17 cellular contexts compared by ENCODE assay signal in the genomic region with DNA sequence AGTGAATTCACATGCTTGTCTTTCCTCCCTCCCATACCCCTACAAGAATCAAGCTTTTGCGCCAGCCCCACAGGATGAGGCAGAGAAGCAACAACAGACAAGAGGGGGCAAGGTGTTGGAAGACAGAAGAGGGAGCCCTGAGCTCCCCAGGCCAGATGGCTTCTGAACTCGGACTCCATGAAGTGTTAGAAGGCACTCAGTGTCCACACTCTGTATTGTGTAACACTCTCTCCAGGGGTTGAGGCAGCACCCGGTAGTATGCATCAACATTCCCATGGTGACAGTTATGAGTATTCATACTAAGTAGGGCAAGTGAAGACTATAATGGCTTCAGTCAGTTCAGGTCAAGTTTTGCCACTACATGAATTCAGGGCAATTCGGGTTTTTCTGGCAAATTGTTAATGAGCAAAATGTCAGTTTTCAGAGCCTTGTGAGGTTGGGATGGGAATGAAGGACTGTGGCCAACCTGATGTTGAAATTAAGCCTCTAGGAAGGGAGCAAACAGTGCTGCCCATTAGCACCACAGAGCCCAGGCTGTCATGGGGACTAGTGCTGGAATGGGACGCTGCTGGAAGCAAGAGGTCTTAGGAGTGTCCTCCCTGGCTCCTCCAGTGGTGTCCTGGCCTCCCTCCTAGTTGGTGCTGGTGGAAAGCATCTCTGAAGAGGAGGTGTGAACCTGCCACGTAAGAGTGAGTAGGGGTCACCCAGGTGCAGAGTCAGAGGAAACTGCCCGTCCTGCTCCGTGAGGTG.
DNase-seq lines count a peak whose midpoint lies in the region; ATAC-seq and TF ChIP-seq lines count a peak whose summit lies in the region.
"Had no signal": no experiment of that assay in that cellular context is flagged by ENCODE, and none has a peak within 500 bp of the region (broad histone marks: within the 10 kb centered on the region; RNA-seq: fewer than 3 reads in every experiment).

No MANE protein-coding gene starts in this region.

- H3K27me3 ChIP-seq in right cardiac atrium (ENCODE audit: control insufficient read depth, insufficient read depth), result no peaks in the 10 kb centered on the region
- H3K27me3 ChIP-seq in psoas muscle (ENCODE audit: insufficient read depth in 3 of 3, low read length in 2 of 3), result no peaks in the 10 kb centered on the region
- H3K27me3 ChIP-seq: uterus had no signal

- WGBS in right cardiac atrium, result 65% methylated on average over 8 of the region's 8 CpGs
- 71 to 84% (median 77%) methylated on average over 8 of the region's 8 CpGs for WGBS in psoas muscle, 3 donors

- H3K4me1 Mint-ChIP-seq in activated CD8-positive, alpha-beta T cell treated with anti-CD3 and anti-CD28 coated beads for 36 hours (ENCODE audit: low read depth), result no peaks in the 10 kb centered on the region

- H3K4me3 Mint-ChIP-seq in activated CD8-positive, alpha-beta T cell treated with anti-CD3 and anti-CD28 coated beads for 36 hours, result no peak overlapping the region
- H3K4me3 Mint-ChIP-seq: natural killer cell treated with Interleukin-12 subunit alpha and Interleukin-12 subunit beta and Interleukin-15 and Interleukin-18, amount 100 ng/mL, for 72 hours had no signal

- H3K36me3 ChIP-seq in psoas muscle (ENCODE audit: insufficient read depth in 1 of 2, low read depth in 1 of 2), result no peaks in the 10 kb centered on the region
- H3K36me3 ChIP-seq: uterus had no signal

- ATAC-seq in right cardiac atrium (peak; percentile 82 to 91), psoas muscle (peak in 3 of 4 donors; percentile 70 to 85 (median 76))
- no peak for ATAC-seq in activated CD8-positive, alpha-beta T cell treated with anti-CD3 and anti-CD28 coated beads for 36 hours

- intact Hi-C loops in right cardiac atrium (cut with DNase I) (no loop called here), psoas muscle (cut with DNase I) (no loop called here)
- intact Hi-C loops in activated CD8-positive, alpha-beta T cell treated with anti-CD3 and anti-CD28 coated beads for 36 hours (cut with micrococcal nuclease), result no loop called here

- H3K4me1 ChIP-seq in right cardiac atrium (ENCODE audit: control insufficient read depth, insufficient read depth, low read length) (peaks cover 12% of the 10 kb centered on the region), psoas muscle (no peaks in the 10 kb centered on the region)
- H3K4me1 ChIP-seq: uterus had no signal

- H3K27ac ChIP-seq in right cardiac atrium (ENCODE audit: low read length) (peak overlapping the region; percentile 51), psoas muscle (no peak overlapping the region)
- H3K27ac ChIP-seq: uterus had no signal

- peak; percentile 8 for DNase-seq in AG20443 (ENCODE audit: low spot score)
- DNase-seq in MV-4-11 (lab: John Stamatoyannopoulos, UW), result peak; percentile 13
- DNase-seq in right cardiac atrium, result no peak
- no peak for DNase-seq in psoas muscle
- no peak for DNase-seq in NCI-H69 (lab: John Stamatoyannopoulos, UW)
- DNase-seq in activated CD8-positive, alpha-beta T cell treated with anti-CD3 and anti-CD28 coated beads for 36 hours, result no peak
- DNase-seq in middle frontal gyrus (ENCODE audit: extremely low spot score, low spot score), result no peak
- no peak for DNase-seq in NCI-H2029 treated with DMSO at 0.1 percent for 48 hours (lab: John Stamatoyannopoulos, UW)
- DNase-seq: ACHN; activated CD4-positive, alpha-beta T cell treated with anti-CD3 and anti-CD28 coated beads for 48 hours; foreskin melanocyte; NCI-H146; NCI-H774; stimulated activated CD4-positive, alpha-beta T cell treated with anti-CD3 and anti-CD28 coated beads, Interleukin-4, amount 100 ng/mL, for 4 hours; uterus had no signal

- no peaks in the 10 kb centered on the region for H3K9me3 ChIP-seq in right cardiac atrium (ENCODE audit: control insufficient read depth, low read length)
- H3K9me3 ChIP-seq in psoas muscle, result no peaks in the 10 kb centered on the region
- H3K9me3 ChIP-seq: uterus had no signal

- H3K9me3 Mint-ChIP-seq in activated CD8-positive, alpha-beta T cell treated with anti-CD3 and anti-CD28 coated beads for 36 hours, result no peaks in the 10 kb centered on the region
- H3K9me3 Mint-ChIP-seq: natural killer cell treated with Interleukin-12 subunit alpha and Interleukin-12 subunit beta and Interleukin-15 and Interleukin-18, amount 100 ng/mL, for 72 hours had no signal

- H3K27ac Mint-ChIP-seq in activated CD8-positive, alpha-beta T cell treated with anti-CD3 and anti-CD28 coated beads for 36 hours, result no peak overlapping the region
- H3K27ac Mint-ChIP-seq: natural killer cell treated with Interleukin-12 subunit alpha and Interleukin-12 subunit beta and Interleukin-15 and Interleukin-18, amount 100 ng/mL, for 72 hours; progenitor cell of endocrine pancreas had no signal

- H3K27me3 Mint-ChIP-seq in activated CD8-positive, alpha-beta T cell treated with anti-CD3 and anti-CD28 coated beads for 36 hours, result peaks cover 25% of the 10 kb centered on the region

- TF ChIP-seq CTCF in psoas muscle (IDR thresholded peaks at IDR 0.05), result no peak
- TF ChIP-seq CTCF in activated CD8-positive, alpha-beta T cell treated with anti-CD3 and anti-CD28 coated beads for 36 hours (IDR thresholded peaks at IDR 0.05), result no peak

- POLR2A ChIA-PET in activated CD8-positive, alpha-beta T cell treated with anti-CD3 and anti-CD28 coated beads for 36 hours (lab: Charles Lee), result no interaction called here

- CTCF ChIA-PET in activated CD8-positive, alpha-beta T cell treated with anti-CD3 and anti-CD28 coated beads for 36 hours (lab: Charles Lee), result no interaction called here

- H3K4me3 ChIP-seq in right cardiac atrium (ENCODE audit: low read length), result no peak overlapping the region
- no peak overlapping the region for H3K4me3 ChIP-seq in psoas muscle
- H3K4me3 ChIP-seq: uterus had no signal

- no peaks in the 10 kb centered on the region for H3K36me3 Mint-ChIP-seq in activated CD8-positive, alpha-beta T cell treated with anti-CD3 and anti-CD28 coated beads for 36 hours (ENCODE audit: low read depth)
- H3K36me3 Mint-ChIP-seq: natural killer cell treated with Interleukin-12 subunit alpha and Interleukin-12 subunit beta and Interleukin-15 and Interleukin-18, amount 100 ng/mL, for 72 hours had no signal

Comparison
In these comparisons a context has a peak if more than half of its experiments do, and no peak if none do; other contexts are left out.
1. DNase-seq: peak in AG20443 (single experiment) and MV-4-11 (single experiment); none in right cardiac atrium (0 of 3), psoas muscle (0 of 2), NCI-H69 (single experiment), activated CD8-positive, alpha-beta T cell treated with anti-CD3 and anti-CD28 coated beads for 36 hours (single experiment), middle frontal gyrus (single experiment) and NCI-H2029 treated with DMSO at 0.1 percent for 48 hours (single experiment).